ENCODE assay signal across 1 cellular context in genomic region chr15:66504563-66505429, GRCh38.
TF ChIP-seq lines count a peak whose summit lies in the region.

Gene RPL4, minus strand, starts transcription at chr15:66504855. Its CDS starts 65 bp downstream, at chr15:66504790.
Gene ZWILCH, plus strand, starts transcription at chr15:66505326. Its CDS starts 13 bp downstream, at chr15:66505339.

TF ChIP-seq in K562, 482 proteins besides CTCF, POLR2A, EP300 and RAD21 (continued from another document and continues in another):
- TF ChIP-seq MBD1 (CRISPR knock-in tag; IDR thresholded peaks at IDR 0.05): no peak
- no peak for TF ChIP-seq ZNF695 (CRISPR knock-in tag; IDR thresholded peaks at IDR 0.05)
- no peak for TF ChIP-seq RERE (CRISPR knock-in tag; IDR thresholded peaks at IDR 0.05; ENCODE audit: borderline replicate concordance)
- no peak; the same call in 1 of the 2 replicates for TF ChIP-seq RNF2 (IDR thresholded peaks at IDR 0.05)
- TF ChIP-seq ZFPM2 (CRISPR knock-in tag; IDR thresholded peaks at IDR 0.05): no peak
- TF ChIP-seq ZNF586 (CRISPR knock-in tag; conservative IDR thresholded peaks at IDR 0.05): no peak
- TF ChIP-seq HIVEP1 (CRISPR knock-in tag; IDR thresholded peaks at IDR 0.05): no peak
- peak; percentile 59; the same call in 1 of the 2 replicates for TF ChIP-seq ESRRA (IDR thresholded peaks at IDR 0.05; ENCODE audit: borderline replicate concordance, low read depth)
- TF ChIP-seq, protein P1, sequence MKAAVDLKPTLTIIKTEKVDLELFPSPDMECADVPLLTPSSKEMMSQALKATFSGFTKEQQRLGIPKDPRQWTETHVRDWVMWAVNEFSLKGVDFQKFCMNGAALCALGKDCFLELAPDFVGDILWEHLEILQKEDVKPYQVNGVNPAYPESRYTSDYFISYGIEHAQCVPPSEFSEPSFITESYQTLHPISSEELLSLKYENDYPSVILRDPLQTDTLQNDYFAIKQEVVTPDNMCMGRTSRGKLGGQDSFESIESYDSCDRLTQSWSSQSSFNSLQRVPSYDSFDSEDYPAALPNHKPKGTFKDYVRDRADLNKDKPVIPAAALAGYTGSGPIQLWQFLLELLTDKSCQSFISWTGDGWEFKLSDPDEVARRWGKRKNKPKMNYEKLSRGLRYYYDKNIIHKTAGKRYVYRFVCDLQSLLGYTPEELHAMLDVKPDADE (conservative IDR thresholded peaks at IDR 0.05; ENCODE audit: control insufficient read depth, low read depth, low read length): peak; percentile 66
- TF ChIP-seq PRDM10 (IDR thresholded peaks at IDR 0.05; ENCODE audit: partially characterized antibody): peak; percentile 77
- TF ChIP-seq, protein P2, sequence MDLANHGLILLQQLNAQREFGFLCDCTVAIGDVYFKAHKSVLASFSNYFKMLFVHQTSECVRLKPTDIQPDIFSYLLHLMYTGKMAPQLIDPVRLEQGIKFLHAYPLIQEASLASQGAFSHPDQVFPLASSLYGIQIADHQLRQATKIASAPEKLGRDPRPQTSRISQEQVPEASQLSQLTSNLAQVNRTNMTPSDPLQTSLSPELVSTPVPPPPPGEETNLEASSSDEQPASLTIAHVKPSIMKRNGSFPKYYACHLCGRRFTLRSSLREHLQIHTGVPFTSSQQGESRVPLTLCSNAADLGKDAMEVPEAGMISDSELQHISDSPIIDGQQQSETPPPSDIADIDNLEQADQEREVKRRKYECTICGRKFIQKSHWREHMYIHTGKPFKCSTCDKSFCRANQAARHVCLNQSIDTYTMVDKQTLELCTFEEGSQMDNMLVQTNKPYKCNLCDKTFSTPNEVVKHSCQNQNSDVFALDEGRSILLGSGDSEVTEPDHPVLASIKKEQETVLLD (IDR thresholded peaks at IDR 0.05): no peak
- TF ChIP-seq RBM25 (IDR thresholded peaks at IDR 0.05; ENCODE audit: low read depth, low read length, severe bottlenecking): peak; percentile 82
- no peak for TF ChIP-seq FIP1L1 (IDR thresholded peaks at IDR 0.05; ENCODE audit: low read depth, low read length, poor library complexity, severe bottlenecking)
- TF ChIP-seq ATF1 (CRISPR knock-in tag; IDR thresholded peaks at IDR 0.05): no peak
- peak; percentile 97 for TF ChIP-seq ATF1 (tag; IDR thresholded peaks at IDR 0.05)
- TF ChIP-seq SRSF9 (IDR thresholded peaks at IDR 0.05; ENCODE audit: borderline replicate concordance, low read depth, low read length): no peak
- no peak for TF ChIP-seq SAFB (IDR thresholded peaks at IDR 0.05; ENCODE audit: borderline replicate concordance, low read depth, low read length)
- no peak for TF ChIP-seq BHLHE40 (IDR thresholded peaks at IDR 0.05; ENCODE audit: low read length)
- TF ChIP-seq CEBPZ (IDR thresholded peaks at IDR 0.05; ENCODE audit: borderline replicate concordance, low read depth, low read length): no peak
- no peak for TF ChIP-seq MAFF (IDR thresholded peaks at IDR 0.05; ENCODE audit: low read length)
- TF ChIP-seq, protein P3, sequence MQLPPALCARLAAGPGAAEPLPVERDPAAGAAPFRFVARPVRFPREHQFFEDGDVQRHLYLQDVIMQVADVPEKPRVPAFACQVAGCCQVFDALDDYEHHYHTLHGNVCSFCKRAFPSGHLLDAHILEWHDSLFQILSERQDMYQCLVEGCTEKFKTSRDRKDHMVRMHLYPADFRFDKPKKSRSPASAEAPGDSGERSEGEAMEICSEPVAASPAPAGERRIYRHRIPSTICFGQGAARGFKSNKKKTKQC (CRISPR knock-in tag; IDR thresholded peaks at IDR 0.05): peak; percentile 54; the same call in 1 of the 2 replicates
- no peak for TF ChIP-seq BACH1 (tag; IDR thresholded peaks at IDR 0.05)
- TF ChIP-seq CBX8 (IDR thresholded peaks at IDR 0.05; ENCODE audit: borderline replicate concordance, extremely low read depth, low read depth, low read length, poor library complexity, severe bottlenecking): no peak
- no peak for TF ChIP-seq GATA2 (CRISPR knock-in tag; IDR thresholded peaks at IDR 0.05)
- TF ChIP-seq RBM14 (IDR thresholded peaks at IDR 0.05; ENCODE audit: borderline replicate concordance, insufficient read depth, low read depth, low read length): no peak
- no peak for TF ChIP-seq TCF7 (IDR thresholded peaks at IDR 0.05; ENCODE audit: borderline replicate concordance)
- no peak for TF ChIP-seq SMAD2 (IDR thresholded peaks at IDR 0.05; ENCODE audit: low read depth, low read length)
- peak; percentile 65 to 75 for TF ChIP-seq NRF1 (conservative IDR thresholded peaks at IDR 0.05 in 1 of 2, IDR thresholded peaks at IDR 0.05 in 1 of 2)
- no peak for TF ChIP-seq THRAP3 (IDR thresholded peaks at IDR 0.05; ENCODE audit: borderline replicate concordance)
- TF ChIP-seq EZH2 (IDR thresholded peaks at IDR 0.05; ENCODE audit: borderline replicate concordance, low read depth, low read length): no peak
- no peak for TF ChIP-seq U2AF1 (optimal IDR thresholded peaks at IDR 0.05; ENCODE audit: low read depth, low read length)
- TF ChIP-seq FOXA3 (CRISPR knock-in tag; conservative IDR thresholded peaks at IDR 0.05 in 1 of 2, IDR thresholded peaks at IDR 0.05 in 1 of 2): peak in 1 of 2 experiments; percentile 34; a peak in 1 of 4 replicates
- no peak for TF ChIP-seq NFIX (CRISPR knock-in tag; IDR thresholded peaks at IDR 0.05; ENCODE audit: low read depth)
- TF ChIP-seq, protein P4, sequence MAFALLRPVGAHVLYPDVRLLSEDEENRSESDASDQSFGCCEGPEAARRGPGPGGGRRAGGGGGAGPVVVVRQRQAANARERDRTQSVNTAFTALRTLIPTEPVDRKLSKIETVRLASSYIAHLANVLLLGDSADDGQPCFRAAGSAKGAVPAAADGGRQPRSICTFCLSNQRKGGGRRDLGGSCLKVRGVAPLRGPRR (CRISPR knock-in tag; IDR thresholded peaks at IDR 0.05): no peak
- no peak for TF ChIP-seq GATAD2A (IDR thresholded peaks at IDR 0.05)
- no peak for TF ChIP-seq ZNF436 (CRISPR knock-in tag; IDR thresholded peaks at IDR 0.05)
- no peak for TF ChIP-seq CHD4 (IDR thresholded peaks at IDR 0.05; ENCODE audit: insufficient read depth, insufficient replicate concordance, low read depth, low read length, poor library complexity, severe bottlenecking)
- TF ChIP-seq, protein P5, sequence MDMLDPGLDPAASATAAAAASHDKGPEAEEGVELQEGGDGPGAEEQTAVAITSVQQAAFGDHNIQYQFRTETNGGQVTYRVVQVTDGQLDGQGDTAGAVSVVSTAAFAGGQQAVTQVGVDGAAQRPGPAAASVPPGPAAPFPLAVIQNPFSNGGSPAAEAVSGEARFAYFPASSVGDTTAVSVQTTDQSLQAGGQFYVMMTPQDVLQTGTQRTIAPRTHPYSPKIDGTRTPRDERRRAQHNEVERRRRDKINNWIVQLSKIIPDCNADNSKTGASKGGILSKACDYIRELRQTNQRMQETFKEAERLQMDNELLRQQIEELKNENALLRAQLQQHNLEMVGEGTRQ (CRISPR knock-in tag; IDR thresholded peaks at IDR 0.05): no peak
- TF ChIP-seq BRD9 (IDR thresholded peaks at IDR 0.05; ENCODE audit: low read depth, partially characterized antibody): peak; percentile 62
